22 cellular contexts compared by ENCODE assay signal in the genomic region with DNA sequence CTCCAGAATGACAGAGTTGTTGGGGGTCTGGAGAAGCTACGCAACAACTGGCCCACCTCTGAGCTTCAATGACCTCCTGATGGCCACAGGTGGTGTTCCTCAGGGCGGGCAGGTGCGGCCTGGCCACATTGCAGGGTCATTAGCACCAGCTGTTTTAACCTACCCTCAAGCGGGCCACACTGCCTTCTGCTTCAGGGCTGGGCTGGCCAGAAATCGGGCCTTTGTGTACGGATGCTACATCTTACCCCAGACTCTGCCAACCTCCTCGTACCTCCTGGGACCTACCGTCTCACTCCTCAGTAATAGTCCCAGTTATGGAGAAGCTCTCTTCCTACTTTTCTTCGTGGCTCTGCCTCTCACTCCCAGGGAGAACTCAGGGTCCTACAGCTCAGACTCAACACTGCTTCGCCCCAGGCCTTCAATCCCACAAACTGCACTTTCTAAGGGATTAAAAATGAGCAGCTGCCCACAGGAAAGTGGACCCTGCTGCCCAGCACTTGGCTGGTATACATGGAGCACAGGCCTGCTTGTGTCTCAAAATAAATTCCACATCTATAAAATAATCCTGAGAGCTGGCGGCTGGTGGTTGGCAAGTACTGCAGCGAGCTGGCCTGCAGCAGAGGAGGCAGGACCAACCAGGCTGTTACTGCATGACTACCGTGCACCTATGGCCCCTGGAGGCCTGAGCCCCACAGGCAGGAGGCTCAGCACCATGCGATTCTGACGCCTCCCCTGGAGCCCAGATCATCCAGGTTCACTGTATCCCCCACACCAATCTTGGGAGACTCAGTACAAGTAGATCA.
"Had no signal": no experiment of that assay in that cellular context is flagged by ENCODE, and none has a peak within 500 bp of the region (broad histone marks: within the 10 kb centered on the region; RNA-seq: fewer than 3 reads in every experiment).

No MANE protein-coding gene starts in this region.

- H3K9me3 Mint-ChIP-seq: activated naive CD4-positive, alpha-beta T cell treated with anti-CD3 and anti-CD28 coated beads for 36 hours; activated naive CD8-positive, alpha-beta T cell treated with anti-CD3 and anti-CD28 coated beads, Interleukin-2, amount 10 ng/mL, durations not matched to agents 7 days and 5 days; endodermal cell; natural killer cell treated with Interleukin-12 subunit alpha and Interleukin-12 subunit beta and Interleukin-15 and Interleukin-18, amount 100 ng/mL, for 72 hours; T-helper 1 cell treated with Interleukin-12 subunit alpha and Interleukin-12 subunit beta and Interleukin-4 antibody, amounts not matched to agents 30 μg/mL and 1 μg/mL, for 36 hours had no signal

- H3K27me3 ChIP-seq: thyroid gland had no signal

- H3K27ac ChIP-seq: parathyroid adenoma, thyroid gland had no signal

- H3K36me3 ChIP-seq: thyroid gland had no signal

- H3K4me3 ChIP-seq: lung, thyroid gland had no signal

- H3K4me3 Mint-ChIP-seq: activated B cell treated with CpG ODN at 0.5 μM for 24 hours; activated CD4-positive, alpha-beta T cell treated with anti-CD3 and anti-CD28 coated beads for 36 hours; activated naive CD4-positive, alpha-beta T cell treated with anti-CD3 and anti-CD28 coated beads for 36 hours; activated naive CD8-positive, alpha-beta T cell treated with anti-CD3 and anti-CD28 coated beads, Interleukin-2, amount 10 ng/mL, durations not matched to agents 7 days and 5 days; activated T-cell treated with anti-CD3 and anti-CD28 coated beads, Interleukin-2, amount 50 U/mL, for 72 hours; endodermal cell; natural killer cell treated with Interleukin-12 subunit alpha and Interleukin-12 subunit beta and Interleukin-15 and Interleukin-18, amount 100 ng/mL, for 72 hours; T-helper 1 cell treated with Interleukin-12 subunit alpha and Interleukin-12 subunit beta and Interleukin-4 antibody, amounts not matched to agents 30 μg/mL and 1 μg/mL, for 36 hours had no signal

- H3K4me1 ChIP-seq: parathyroid adenoma had no signal

- H3K27me3 Mint-ChIP-seq: activated CD4-positive, alpha-beta T cell treated with anti-CD3 and anti-CD28 coated beads for 36 hours; natural killer cell treated with Interleukin-12 subunit alpha and Interleukin-12 subunit beta and Interleukin-15 and Interleukin-18, amount 100 ng/mL, for 72 hours had no signal

- H3K27ac Mint-ChIP-seq: activated B cell treated with CpG ODN at 0.5 μM for 24 hours; activated CD4-positive, alpha-beta T cell treated with anti-CD3 and anti-CD28 coated beads for 36 hours; activated naive CD4-positive, alpha-beta T cell treated with anti-CD3 and anti-CD28 coated beads for 36 hours; activated naive CD8-positive, alpha-beta T cell treated with anti-CD3 and anti-CD28 coated beads, Interleukin-2, amount 10 ng/mL, durations not matched to agents 7 days and 5 days; activated T-cell treated with anti-CD3 and anti-CD28 coated beads, Interleukin-2, amount 50 U/mL, for 72 hours; endodermal cell; natural killer cell treated with Interleukin-12 subunit alpha and Interleukin-12 subunit beta and Interleukin-15 and Interleukin-18, amount 100 ng/mL, for 72 hours; T-helper 1 cell treated with Interleukin-12 subunit alpha and Interleukin-12 subunit beta and Interleukin-4 antibody, amounts not matched to agents 30 μg/mL and 1 μg/mL, for 36 hours had no signal

- H3K36me3 Mint-ChIP-seq: activated naive CD8-positive, alpha-beta T cell treated with anti-CD3 and anti-CD28 coated beads, Interleukin-2, amount 10 ng/mL, durations not matched to agents 7 days and 5 days; natural killer cell treated with Interleukin-12 subunit alpha and Interleukin-12 subunit beta and Interleukin-15 and Interleukin-18, amount 100 ng/mL, for 72 hours had no signal

- H3K9me3 ChIP-seq: thyroid gland had no signal

- ATAC-seq: activated CD4-positive, alpha-beta T cell treated with anti-CD3 and anti-CD28 coated beads for 36 hours; activated T-cell treated with anti-CD3 and anti-CD28 coated beads, Interleukin-2, amount 50 U/mL, for 72 hours; natural killer cell treated with Interleukin-12 subunit alpha and Interleukin-12 subunit beta and Interleukin-15 and Interleukin-18, amount 100 ng/mL, for 72 hours; sciatic nerve; stimulated activated naive CD8-positive, alpha-beta T cell treated with anti-CD3 and anti-CD28 coated beads, Interleukin-15, Interleukin-2, amounts not matched to agents 100 U/mL and 50 U/mL, for 24 hours had no signal

- H3K4me1 Mint-ChIP-seq: activated B cell treated with CpG ODN at 0.5 μM for 24 hours; activated CD4-positive, alpha-beta T cell treated with anti-CD3 and anti-CD28 coated beads for 36 hours had no signal

- DNase-seq: activated B cell treated with CpG ODN at 0.5 μM for 24 hours; activated CD4-positive, alpha-beta T cell treated with anti-CD3 and anti-CD28 coated beads for 36 hours; activated CD4-positive, alpha-beta T cell treated with anti-CD3 and anti-CD28 coated beads, Interleukin-2, amount 50 U/mL, for 4 hours; activated effector memory CD4-positive, alpha-beta T cell treated with Interleukin-2 at 50 U/mL for 16 hours; activated naive CD4-positive, alpha-beta T cell treated with anti-CD3 and anti-CD28 coated beads for 36 hours; activated naive CD8-positive, alpha-beta T cell treated with anti-CD3 and anti-CD28 coated beads, Interleukin-2, amount 10 ng/mL, durations not matched to agents 7 days and 5 days; activated T-cell treated with anti-CD3 and anti-CD28 coated beads, Interleukin-2, amount 50 U/mL, for 72 hours; amniotic stem cell; cerebellar nuclear complex; cortex of kidney; endodermal cell; kidney; nucleus accumbens; stimulated activated CD4-positive, alpha-beta T cell treated with anti-CD3 and anti-CD28 coated beads, Interleukin-4, amount 100 ng/mL, for 24 hours; stimulated activated naive CD8-positive, alpha-beta T cell treated with anti-CD3 and anti-CD28 coated beads, Interleukin-15, Interleukin-2, amounts not matched to agents 100 U/mL and 50 U/mL, for 24 hours; substantia nigra; thyroid gland had no signal
